In the genomic region with DNA sequence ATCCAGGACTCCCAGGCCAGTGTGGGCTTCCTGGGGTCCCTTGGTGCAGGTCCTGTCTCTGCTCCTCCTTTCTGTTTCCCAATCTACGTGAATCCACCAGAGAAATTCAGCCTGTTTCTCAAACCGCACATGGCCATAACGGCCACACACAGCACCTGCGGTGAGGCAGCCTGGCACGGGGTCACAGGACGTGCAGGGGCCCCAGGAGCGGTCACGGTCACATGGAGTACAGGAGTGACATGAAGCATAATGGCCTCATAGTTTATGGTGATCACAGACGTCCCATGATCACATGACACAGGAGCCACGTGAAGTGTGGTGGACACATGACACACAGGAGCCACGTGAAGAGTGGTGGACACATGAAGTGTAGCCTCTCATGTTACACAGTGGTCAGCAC, we compare ENCODE assay signal across 2 cellular contexts.
TF ChIP-seq lines count a peak whose summit lies in the region.

No MANE protein-coding gene starts in this region.

TF ChIP-seq in HepG2, 621 proteins besides CTCF, POLR2A, EP300 and RAD21:
- TF ChIP-seq TOPORS (CRISPR knock-in tag; IDR thresholded peaks at IDR 0.05) (no peak), RXRA (CRISPR knock-in tag; IDR thresholded peaks at IDR 0.05) (no peak), ZMAT3 (CRISPR knock-in tag; conservative IDR thresholded peaks at IDR 0.05) (no peak), RAD51 (IDR thresholded peaks at IDR 0.05; ENCODE audit: borderline replicate concordance) (peak; percentile 46; the same call in 1 of the 2 replicates)
- TF ChIP-seq, protein P1, sequence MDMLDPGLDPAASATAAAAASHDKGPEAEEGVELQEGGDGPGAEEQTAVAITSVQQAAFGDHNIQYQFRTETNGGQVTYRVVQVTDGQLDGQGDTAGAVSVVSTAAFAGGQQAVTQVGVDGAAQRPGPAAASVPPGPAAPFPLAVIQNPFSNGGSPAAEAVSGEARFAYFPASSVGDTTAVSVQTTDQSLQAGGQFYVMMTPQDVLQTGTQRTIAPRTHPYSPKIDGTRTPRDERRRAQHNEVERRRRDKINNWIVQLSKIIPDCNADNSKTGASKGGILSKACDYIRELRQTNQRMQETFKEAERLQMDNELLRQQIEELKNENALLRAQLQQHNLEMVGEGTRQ (IDR thresholded peaks at IDR 0.05; ENCODE audit: low read depth, low read length): peak; percentile 80
- TF ChIP-seq, protein P1 (CRISPR knock-in tag; IDR thresholded peaks at IDR 0.05; ENCODE audit: borderline replicate concordance): no peak
- TF ChIP-seq, protein P2, sequence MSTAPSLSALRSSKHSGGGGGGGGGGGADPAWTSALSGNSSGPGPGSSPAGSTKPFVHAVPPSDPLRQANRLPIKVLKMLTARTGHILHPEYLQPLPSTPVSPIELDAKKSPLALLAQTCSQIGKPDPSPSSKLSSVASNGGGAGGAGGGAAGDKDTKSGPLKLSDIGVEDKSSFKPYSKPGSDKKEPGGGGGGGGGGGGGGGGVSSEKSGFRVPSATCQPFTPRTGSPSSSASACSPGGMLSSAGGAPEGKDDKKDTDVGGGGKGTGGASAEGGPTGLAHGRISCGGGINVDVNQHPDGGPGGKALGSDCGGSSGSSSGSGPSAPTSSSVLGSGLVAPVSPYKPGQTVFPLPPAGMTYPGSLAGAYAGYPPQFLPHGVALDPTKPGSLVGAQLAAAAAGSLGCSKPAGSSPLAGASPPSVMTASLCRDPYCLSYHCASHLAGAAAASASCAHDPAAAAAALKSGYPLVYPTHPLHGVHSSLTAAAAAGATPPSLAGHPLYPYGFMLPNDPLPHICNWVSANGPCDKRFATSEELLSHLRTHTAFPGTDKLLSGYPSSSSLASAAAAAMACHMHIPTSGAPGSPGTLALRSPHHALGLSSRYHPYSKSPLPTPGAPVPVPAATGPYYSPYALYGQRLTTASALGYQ (CRISPR knock-in tag; IDR thresholded peaks at IDR 0.05): no peak

TF ChIP-seq in K562, 482 proteins besides CTCF, POLR2A, EP300 and RAD21 (continues in another document):
- TF ChIP-seq ZNF280A (IDR thresholded peaks at IDR 0.05; ENCODE audit: low read depth, partially characterized antibody) (no peak), ZNF408 (CRISPR knock-in tag; IDR thresholded peaks at IDR 0.05; ENCODE audit: low read depth) (no peak), RHOXF2B (CRISPR knock-in tag; conservative IDR thresholded peaks at IDR 0.05) (no peak), ELF4 (CRISPR knock-in tag; IDR thresholded peaks at IDR 0.05) (no peak), BACH1 (tag; IDR thresholded peaks at IDR 0.05) (no peak), CXXC5 (CRISPR knock-in tag; IDR thresholded peaks at IDR 0.05) (no peak), KLF13 (tag; IDR thresholded peaks at IDR 0.05; ENCODE audit: borderline replicate concordance, low read depth) (no peak), PTBP1 (IDR thresholded peaks at IDR 0.05; ENCODE audit: low read depth, low read length) (no peak), PHB (CRISPR knock-in tag; IDR thresholded peaks at IDR 0.05) (no peak), POLR2G (IDR thresholded peaks at IDR 0.05; ENCODE audit: low read depth, low read length) (no peak), USF1 (CRISPR knock-in tag; IDR thresholded peaks at IDR 0.05) (peak; percentile 91), NFIC (IDR thresholded peaks at IDR 0.05) (no peak), ERF (CRISPR knock-in tag; IDR thresholded peaks at IDR 0.05) (no peak), HNRNPL (IDR thresholded peaks at IDR 0.05; ENCODE audit: low read depth, low read length) (no peak), TFE3 (CRISPR knock-in tag; IDR thresholded peaks at IDR 0.05) (peak; percentile 83), ATF1 (CRISPR knock-in tag; IDR thresholded peaks at IDR 0.05) (no peak), ATF1 (tag; IDR thresholded peaks at IDR 0.05) (no peak), PKNOX1 (IDR thresholded peaks at IDR 0.05) (no peak), CREB5 (CRISPR knock-in tag; IDR thresholded peaks at IDR 0.05) (no peak), HMBOX1 (IDR thresholded peaks at IDR 0.05) (no peak)
- TF ChIP-seq, protein P1 (CRISPR knock-in tag; IDR thresholded peaks at IDR 0.05): peak; percentile 70
- TF ChIP-seq, protein P3, sequence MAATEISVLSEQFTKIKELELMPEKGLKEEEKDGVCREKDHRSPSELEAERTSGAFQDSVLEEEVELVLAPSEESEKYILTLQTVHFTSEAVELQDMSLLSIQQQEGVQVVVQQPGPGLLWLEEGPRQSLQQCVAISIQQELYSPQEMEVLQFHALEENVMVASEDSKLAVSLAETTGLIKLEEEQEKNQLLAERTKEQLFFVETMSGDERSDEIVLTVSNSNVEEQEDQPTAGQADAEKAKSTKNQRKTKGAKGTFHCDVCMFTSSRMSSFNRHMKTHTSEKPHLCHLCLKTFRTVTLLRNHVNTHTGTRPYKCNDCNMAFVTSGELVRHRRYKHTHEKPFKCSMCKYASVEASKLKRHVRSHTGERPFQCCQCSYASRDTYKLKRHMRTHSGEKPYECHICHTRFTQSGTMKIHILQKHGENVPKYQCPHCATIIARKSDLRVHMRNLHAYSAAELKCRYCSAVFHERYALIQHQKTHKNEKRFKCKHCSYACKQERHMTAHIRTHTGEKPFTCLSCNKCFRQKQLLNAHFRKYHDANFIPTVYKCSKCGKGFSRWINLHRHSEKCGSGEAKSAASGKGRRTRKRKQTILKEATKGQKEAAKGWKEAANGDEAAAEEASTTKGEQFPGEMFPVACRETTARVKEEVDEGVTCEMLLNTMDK (IDR thresholded peaks at IDR 0.05; ENCODE audit: borderline replicate concordance, insufficient read depth, low read depth, low read length, poor library complexity, severe bottlenecking): no peak
- TF ChIP-seq, protein P4, sequence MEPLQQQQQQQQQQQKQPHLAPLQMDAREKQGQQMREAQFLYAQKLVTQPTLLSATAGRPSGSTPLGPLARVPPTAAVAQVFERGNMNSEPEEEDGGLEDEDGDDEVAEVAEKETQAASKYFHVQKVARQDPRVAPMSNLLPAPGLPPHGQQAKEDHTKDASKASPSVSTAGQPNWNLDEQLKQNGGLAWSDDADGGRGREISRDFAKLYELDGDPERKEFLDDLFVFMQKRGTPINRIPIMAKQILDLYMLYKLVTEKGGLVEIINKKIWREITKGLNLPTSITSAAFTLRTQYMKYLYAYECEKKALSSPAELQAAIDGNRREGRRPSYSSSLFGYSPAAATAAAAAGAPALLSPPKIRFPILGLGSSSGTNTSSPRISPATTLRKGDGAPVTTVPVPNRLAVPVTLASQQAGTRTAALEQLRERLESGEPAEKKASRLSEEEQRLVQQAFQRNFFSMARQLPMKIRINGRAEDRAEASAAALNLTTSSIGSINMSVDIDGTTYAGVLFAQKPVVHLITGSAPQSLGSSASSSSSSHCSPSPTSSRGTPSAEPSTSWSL (CRISPR knock-in tag; IDR thresholded peaks at IDR 0.05; ENCODE audit: borderline replicate concordance): no peak
